ENCODE assay signal across 1 cellular context in genomic region chr2:176269319-176270099, GRCh38.
TF ChIP-seq lines count a peak whose summit lies in the region.

Gene MTX2, plus strand, starts transcription at chr2:176269442. Its CDS starts 188 bp downstream, at chr2:176269630.

TF ChIP-seq in HepG2, 621 proteins besides CTCF, POLR2A, EP300 and RAD21 (continued from another document and continues in another):
- TF ChIP-seq BCL3 (CRISPR knock-in tag; IDR thresholded peaks at IDR 0.05) (peak; percentile 88; the same call in 1 of the 2 replicates), ERF (CRISPR knock-in tag; IDR thresholded peaks at IDR 0.05) (peak; percentile 93), ZNF441 (CRISPR knock-in tag; IDR thresholded peaks at IDR 0.05; ENCODE audit: borderline replicate concordance) (no peak; the same call in 1 of the 2 replicates), DRAP1 (CRISPR knock-in tag; IDR thresholded peaks at IDR 0.05) (peak; percentile 84), UBTF (CRISPR knock-in tag; IDR thresholded peaks at IDR 0.05) (peak; percentile 96), TSC22D2 (CRISPR knock-in tag; IDR thresholded peaks at IDR 0.05; ENCODE audit: borderline replicate concordance) (peak; percentile 81; the same call in 1 of the 2 replicates), KLF15 (CRISPR knock-in tag; IDR thresholded peaks at IDR 0.05; ENCODE audit: borderline replicate concordance) (peak; percentile 85; the same call in 1 of the 2 replicates), NCOR1 (IDR thresholded peaks at IDR 0.05; ENCODE audit: borderline replicate concordance, low read length) (no peak), ZNF557 (CRISPR knock-in tag; IDR thresholded peaks at IDR 0.05) (peak; percentile 54; the same call in 1 of the 2 replicates), ZNF282 (IDR thresholded peaks at IDR 0.05; ENCODE audit: partially characterized antibody) (no peak), RCOR2 (CRISPR knock-in tag; IDR thresholded peaks at IDR 0.05) (no peak), ONECUT2 (CRISPR knock-in tag; IDR thresholded peaks at IDR 0.05) (0 out of 2 replicates have a peak, but pooled peaks have one; percentile 11), ZSCAN29 (CRISPR knock-in tag; conservative IDR thresholded peaks at IDR 0.05) (0 out of 2 replicates have a peak, but pooled peaks have one; percentile 58), NAIF1 (CRISPR knock-in tag; IDR thresholded peaks at IDR 0.05; ENCODE audit: borderline replicate concordance) (peak; percentile 87), ATF1 (CRISPR knock-in tag; IDR thresholded peaks at IDR 0.05) (peak; percentile 67), ZNF558 (CRISPR knock-in tag; IDR thresholded peaks at IDR 0.05; ENCODE audit: borderline replicate concordance) (peak; percentile 86; the same call in 1 of the 2 replicates), ZSCAN30 (CRISPR knock-in tag; IDR thresholded peaks at IDR 0.05) (peak; percentile 92; the same call in 1 of the 2 replicates), ZNF230 (CRISPR knock-in tag; IDR thresholded peaks at IDR 0.05) (peak; percentile 80), ZNF598 (CRISPR knock-in tag; IDR thresholded peaks at IDR 0.05; ENCODE audit: borderline replicate concordance) (peak; percentile 94), ZNF414 (CRISPR knock-in tag; IDR thresholded peaks at IDR 0.05) (peak; percentile 95), PAWR (CRISPR knock-in tag; IDR thresholded peaks at IDR 0.05; ENCODE audit: borderline replicate concordance) (no peak), ZNF75D (CRISPR knock-in tag; IDR thresholded peaks at IDR 0.05; ENCODE audit: borderline replicate concordance) (peak; percentile 91), ZFP36L1 (CRISPR knock-in tag; IDR thresholded peaks at IDR 0.05) (0 out of 2 replicates have a peak, but pooled peaks have one; percentile 68), BRF2 (CRISPR knock-in tag; IDR thresholded peaks at IDR 0.05) (peak; percentile 93), PTBP1 (IDR thresholded peaks at IDR 0.05; ENCODE audit: low read depth, low read length, poor library complexity, severe bottlenecking) (peak; percentile 41), DMTF1 (CRISPR knock-in tag; IDR thresholded peaks at IDR 0.05) (no peak), ZIK1 (CRISPR knock-in tag; IDR thresholded peaks at IDR 0.05; ENCODE audit: borderline replicate concordance, low read depth) (peak; percentile 66; the same call in 1 of the 2 replicates), ZNF672 (CRISPR knock-in tag; IDR thresholded peaks at IDR 0.05) (0 out of 2 replicates have a peak, but pooled peaks have one; percentile 40), ZNF792 (CRISPR knock-in tag; IDR thresholded peaks at IDR 0.05) (peak; percentile 33; the same call in 1 of the 2 replicates), ZSCAN9 (CRISPR knock-in tag; IDR thresholded peaks at IDR 0.05; ENCODE audit: borderline replicate concordance) (peak; percentile 91), SIN3B (IDR thresholded peaks at IDR 0.05; ENCODE audit: low read length) (0 out of 2 replicates have a peak, but pooled peaks have one; percentile 27), ZNF569 (CRISPR knock-in tag; IDR thresholded peaks at IDR 0.05; ENCODE audit: borderline replicate concordance) (0 out of 2 replicates have a peak, but pooled peaks have one; percentile 83), NFYC (CRISPR knock-in tag; IDR thresholded peaks at IDR 0.05) (peak; percentile 42; the same call in 1 of the 2 replicates), ELF4 (CRISPR knock-in tag; IDR thresholded peaks at IDR 0.05; ENCODE audit: borderline replicate concordance) (peak; percentile 92), YY1 (IDR thresholded peaks at IDR 0.05; ENCODE audit: insufficient read depth, insufficient replicate concordance, low read depth, low read length) (peak; percentile 81), ZNF7 (CRISPR knock-in tag; IDR thresholded peaks at IDR 0.05) (no peak), EEA1 (CRISPR knock-in tag; IDR thresholded peaks at IDR 0.05; ENCODE audit: borderline replicate concordance) (peak; percentile 98; the same call in 1 of the 2 replicates), AKAP8 (CRISPR knock-in tag; IDR thresholded peaks at IDR 0.05) (no peak), SMARCE1 (IDR thresholded peaks at IDR 0.05; ENCODE audit: borderline replicate concordance) (no peak), ZNF292 (CRISPR knock-in tag; IDR thresholded peaks at IDR 0.05; ENCODE audit: borderline replicate concordance, low read depth) (peak; percentile 98), ZNF501 (CRISPR knock-in tag; IDR thresholded peaks at IDR 0.05) (peak; percentile 97), FOXO4 (CRISPR knock-in tag; conservative IDR thresholded peaks at IDR 0.05) (no peak), ZNF615 (CRISPR knock-in tag; IDR thresholded peaks at IDR 0.05; ENCODE audit: borderline replicate concordance) (peak; percentile 95; the same call in 1 of the 2 replicates), EED (CRISPR knock-in tag; IDR thresholded peaks at IDR 0.05) (peak; percentile 99), ZNF777 (CRISPR knock-in tag; IDR thresholded peaks at IDR 0.05) (peak; percentile 88), MLXIP (CRISPR knock-in tag; IDR thresholded peaks at IDR 0.05; ENCODE audit: borderline replicate concordance) (no peak), SIX1 (CRISPR knock-in tag; IDR thresholded peaks at IDR 0.05; ENCODE audit: borderline replicate concordance) (0 out of 2 replicates have a peak, but pooled peaks have one; percentile 9), TOE1 (CRISPR knock-in tag; IDR thresholded peaks at IDR 0.05) (peak; percentile 63; the same call in 1 of the 2 replicates), BRCA1 (CRISPR knock-in tag; IDR thresholded peaks at IDR 0.05) (peak; percentile 96), PRPF4 (IDR thresholded peaks at IDR 0.05; ENCODE audit: low read depth, low read length, poor library complexity, severe bottlenecking) (no peak), ZNF580 (CRISPR knock-in tag; IDR thresholded peaks at IDR 0.05; ENCODE audit: borderline replicate concordance, low read depth) (peak; percentile 29; the same call in 1 of the 2 replicates), DNMT3B (CRISPR knock-in tag; conservative IDR thresholded peaks at IDR 0.05) (0 out of 2 replicates have a peak, but pooled peaks have one; percentile 66), BORCS8-MEF2B (CRISPR knock-in tag; IDR thresholded peaks at IDR 0.05) (peak; percentile 95), ESRRA (CRISPR knock-in tag; IDR thresholded peaks at IDR 0.05; ENCODE audit: low read depth) (peak; percentile 88; the same call in 1 of the 2 replicates), ZMAT3 (CRISPR knock-in tag; conservative IDR thresholded peaks at IDR 0.05) (peak; percentile 96)
